ENCODE assay signal across 27 cellular contexts in genomic region chr22:35218079-35218478, GRCh38. TPM values are rescaled to one million over a fixed set of nuclear protein-coding genes. Genes with fewer than 3 reads are reported as not detected.
DNase-seq lines count a peak whose midpoint lies in the region; ATAC-seq and TF ChIP-seq lines count a peak whose summit lies in the region.
"Had no signal": no experiment of that assay in that cellular context is flagged by ENCODE, and none has a peak within 500 bp of the region (broad histone marks: within the 10 kb centered on the region; RNA-seq: fewer than 3 reads in every experiment).

No MANE protein-coding gene starts in this region.

- ATAC-seq in GM18873 (IDR thresholded peaks at IDR 0.05; ENCODE audit: low FRiP score, unreplicated experiment) (no peak), upper lobe of left lung (ENCODE audit: low FRiP score in 2 of 2) (no peak)
- ATAC-seq: A549; effector memory CD8-positive, alpha-beta T cell; left cardiac atrium; Panc1; psoas muscle; stimulated activated naive CD8-positive, alpha-beta T cell treated with anti-CD3 and anti-CD28 coated beads, Interleukin-15, Interleukin-2, amounts not matched to agents 100 U/mL and 50 U/mL, for 24 hours had no signal

- H3K27me3 ChIP-seq in ovary: no peaks in the 10 kb centered on the region
- H3K27me3 ChIP-seq in upper lobe of left lung: no peaks in the 10 kb centered on the region
- H3K27me3 ChIP-seq: SJCRH30, testis had no signal

- no peak for TF ChIP-seq CTCF in AG10803 (conservative IDR thresholded peaks at IDR 0.05; ENCODE audit: low read length)
- TF ChIP-seq CTCF in ovary (IDR thresholded peaks at IDR 0.05): no peak
- TF ChIP-seq CTCF in upper lobe of left lung (IDR thresholded peaks at IDR 0.05): no peak

- no peaks in the 10 kb centered on the region for H3K9me3 ChIP-seq in ovary
- H3K9me3 ChIP-seq in upper lobe of left lung: peaks cover 0 to 5% (median 0%) of the 10 kb centered on the region in 4 donors
- H3K9me3 ChIP-seq: A549, SJCRH30, testis had no signal

- intact Hi-C loops in ovary (cut with DNase I): no loop called here

- TF ChIP-seq POLR2A in ovary (IDR thresholded peaks at IDR 0.05) (no peak), upper lobe of left lung (IDR thresholded peaks at IDR 0.05) (no peak)

- H3K27ac ChIP-seq in ovary (no peak overlapping the region), upper lobe of left lung (no peak overlapping the region)
- H3K27ac ChIP-seq: A549, cardiac muscle cell, coronary artery, psoas muscle, SJCRH30, testis had no signal

- H3K36me3 ChIP-seq in ovary (no peaks in the 10 kb centered on the region), upper lobe of left lung (no peaks in the 10 kb centered on the region)
- H3K36me3 ChIP-seq: cardiac muscle cell, SJCRH30 had no signal

- H3K4me3 ChIP-seq in AG10803 (ENCODE audit: low read length) (no peak overlapping the region), ovary (no peak overlapping the region), upper lobe of left lung (no peak overlapping the region)
- H3K4me3 ChIP-seq: A549, cardiac muscle cell, coronary artery, psoas muscle, SJCRH30, testis had no signal

- DNase-seq in AG10803 (ENCODE audit: low read depth) (peak; percentile 22), HT1080 (ENCODE audit: low read depth) (peak; percentile 60), amniotic epithelial cell (ENCODE audit: low read depth) (peak; percentile 19), iris pigment epithelial cell (ENCODE audit: low read depth) (peak; percentile 16), 8988T (no peak), ovary (no peak), upper lobe of left lung (no peak)
- DNase-seq: activated CD4-positive, alpha-beta T cell treated with anti-CD3 and anti-CD28 coated beads, Interleukin-2, amount 50 U/mL, for 48 hours; activated CD4-positive, CD25-positive, alpha-beta regulatory T cell; activated CD8-positive, alpha-beta memory T cell treated with anti-CD3 and anti-CD28 coated beads, Interleukin-2, amount 50 U/mL, for 48 hours; activated naive CD4-positive, alpha-beta T cell treated with anti-CD3 and anti-CD28 coated beads, Interleukin-2, amount 50 U/mL, for 16 hours; amygdala; DMS53; effector memory CD8-positive, alpha-beta T cell; left cardiac atrium; NCI-H1105 treated with DMSO at 0.1 percent for 48 hours; NCI-H2029; NCI-H524 treated with DMSO at 0.1 percent for 48 hours; psoas muscle; stimulated activated naive CD8-positive, alpha-beta T cell treated with anti-CD3 and anti-CD28 coated beads, Interleukin-15, Interleukin-2, amounts not matched to agents 100 U/mL and 50 U/mL, for 24 hours; testis had no signal

- H3K4me1 ChIP-seq in ovary (ENCODE audit: insufficient read depth): no peaks in the 10 kb centered on the region
- H3K4me1 ChIP-seq in upper lobe of left lung: no peaks in the 10 kb centered on the region
- H3K4me1 ChIP-seq: A549, psoas muscle, SJCRH30, testis had no signal

- TF ChIP-seq EP300 in ovary (IDR thresholded peaks at IDR 0.05) (no peak), upper lobe of left lung (IDR thresholded peaks at IDR 0.05) (no peak)

RNA-seq across cellular contexts. Expression of gene HMGXB4, which starts 39.2 kb away (rescaled TPM):
- 12.6 and 13.9 TPM in 2 replicates for total RNA-seq in HT1080 (2014; rRNA removed; shearing (Covaris generic))
- 23.7 and 37.4 TPM in 2 replicates for polyA plus RNA-seq in HT1080 (2015; cell fraction: cytosol; rRNA removed)
- polyA plus RNA-seq in HT1080 (2015; cell fraction: nucleus; rRNA removed): 50.3 and 53.0 TPM in 2 replicates
- 10 to 100 TPM; 15.9 to 23.9 (median 20.9) TPM for total RNA-seq in ovary
- polyA plus RNA-seq in ovary: 10 to 100 TPM; 14.8 to 18.5 TPM
- 10 to 100 TPM; 15.7 to 20.9 (median 17.2) TPM for total RNA-seq in upper lobe of left lung

Comparison
In these comparisons a context has a peak if more than half of its experiments do, and no peak if none do; other contexts are left out.
1. DNase-seq: peak in AG10803 (single experiment), HT1080 (single experiment), amniotic epithelial cell (single experiment) and iris pigment epithelial cell (single experiment); none in 8988T (single experiment), ovary (0 of 5) and upper lobe of left lung (0 of 2).